In genomic region chr1:89309828-89310227, GRCh38 we compare ENCODE assay signal across 1 cellular context.
TF ChIP-seq lines count a peak whose summit lies in the region.

No MANE protein-coding gene starts in this region.

TF ChIP-seq in HepG2, 621 proteins besides CTCF, POLR2A, EP300 and RAD21:
- TF ChIP-seq NFE2L2 (IDR thresholded peaks at IDR 0.05; ENCODE audit: low read length) (peak; percentile 64; the same call in 1 of the 2 replicates), NFIC (IDR thresholded peaks at IDR 0.05; ENCODE audit: low read length) (no peak)
